Comparison of ENCODE assay signal across 11 cellular contexts in the genomic region with DNA sequence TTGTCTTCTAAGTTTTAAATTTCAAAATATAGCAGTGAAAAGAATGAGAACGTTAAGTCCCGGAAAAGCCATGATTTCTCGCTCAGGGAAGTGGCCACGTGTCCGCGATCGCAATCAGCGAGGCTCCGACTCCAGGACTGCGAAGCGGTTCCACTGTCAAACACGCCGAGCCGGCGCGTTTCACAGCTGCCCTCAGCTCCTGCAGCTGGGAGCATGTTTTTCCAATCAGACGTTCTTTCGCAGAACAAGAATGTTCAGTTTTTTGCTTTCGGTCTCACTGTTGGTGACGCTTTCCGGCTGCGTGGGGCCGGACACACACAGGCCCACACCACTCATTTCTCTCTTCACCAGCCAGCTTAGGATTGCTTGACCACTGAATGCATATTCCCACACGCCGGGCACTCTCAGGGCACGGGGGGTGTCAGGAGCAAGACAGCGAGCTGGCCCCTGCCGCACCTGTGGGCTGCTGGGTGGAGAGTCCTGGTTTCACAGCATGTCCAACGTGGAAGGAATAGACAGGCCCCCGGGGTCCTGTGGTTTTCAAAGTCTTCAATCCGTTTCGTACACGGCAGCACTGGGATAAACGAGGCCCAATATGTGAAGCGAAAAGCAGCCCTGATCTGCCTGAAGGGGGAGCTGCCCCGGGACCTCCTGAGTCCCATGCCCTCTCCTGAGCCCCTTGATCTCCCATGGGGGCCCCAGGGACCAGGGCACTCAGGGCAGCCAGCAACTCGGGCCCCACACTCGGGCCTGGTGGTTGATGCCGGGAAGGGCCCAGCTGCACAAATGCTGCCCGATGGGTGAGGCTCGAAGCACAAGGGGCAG. TPM values are rescaled to one million over a fixed set of nuclear protein-coding genes. Genes with fewer than 3 reads are reported as not detected.
DNase-seq lines count a peak whose midpoint lies in the region; ATAC-seq and TF ChIP-seq lines count a peak whose summit lies in the region.
"Had no signal": no experiment of that assay in that cellular context is flagged by ENCODE, and none has a peak within 500 bp of the region (broad histone marks: within the 10 kb centered on the region; RNA-seq: fewer than 3 reads in every experiment).

No MANE protein-coding gene starts in this region.

- peak overlapping the region; percentile 19 for H2AFZ ChIP-seq in IMR-90 (replicated peaks; ENCODE audit: low read length, poor library complexity)

- no peaks in the 10 kb centered on the region for H3K4me1 Mint-ChIP-seq in activated CD4-positive, alpha-beta T cell treated with anti-CD3 and anti-CD28 coated beads, Interleukin-2, amount 10 ng/mL, durations not matched to agents 7 days and 5 days

- no peak for ATAC-seq in IMR-90 (ENCODE audit: low read depth)
- peak; percentile 31 to 47 for ATAC-seq in lower lobe of right lung

- H3K56ac ChIP-seq in IMR-90 (ENCODE audit: extremely low read depth, insufficient read depth, low read length) = no peak overlapping the region

- dilution Hi-C loops in IMR-90 (cut with HindIII; ENCODE audit: low sequenced_read_pairs, unreplicated experiment) = no loop called here

- no peak overlapping the region for H3K23ac ChIP-seq in IMR-90 (ENCODE audit: low read depth, low read length)

- no peaks in the 10 kb centered on the region for H3K9me3 Mint-ChIP-seq in activated CD4-positive, alpha-beta T cell treated with anti-CD3 and anti-CD28 coated beads, Interleukin-2, amount 10 ng/mL, durations not matched to agents 7 days and 5 days
- H3K9me3 Mint-ChIP-seq: activated naive CD8-positive, alpha-beta T cell treated with anti-CD3 and anti-CD28 coated beads, Interleukin-2, amount 10 ng/mL, durations not matched to agents 7 days and 5 days had no signal

- H2BK120ac ChIP-seq in IMR-90 (ENCODE audit: low read depth, low read length) = no peak overlapping the region

- intact Hi-C loops in IMR-90 (cut with micrococcal nuclease) = no loop called here
- intact Hi-C loops in esophagus muscularis mucosa (cut with DNase I) = no loop called here
- intact Hi-C loops in lower lobe of right lung (cut with DNase I) = no loop called here

- no peaks in the 10 kb centered on the region for H3K27me3 ChIP-seq in IMR-90 (ENCODE audit: control insufficient read depth, insufficient read depth, low read length)
- no peaks in the 10 kb centered on the region for H3K27me3 ChIP-seq in esophagus muscularis mucosa
- H3K27me3 ChIP-seq in lower lobe of right lung (ENCODE audit: low read depth) = no peaks in the 10 kb centered on the region
- H3K27me3 ChIP-seq in stomach smooth muscle (ENCODE audit: control insufficient read depth in 1 of 2, insufficient read depth in 2 of 2, low read length in 2 of 2) = peaks cover 0 to 2% of the 10 kb centered on the region in 2 donors

- H3K79me1 ChIP-seq in IMR-90 (ENCODE audit: low read depth in 1 of 2, low read length in 2 of 2) = no peaks in the 10 kb centered on the region

- H3K9ac ChIP-seq in IMR-90 (ENCODE audit: low read depth, low read length) (no peak overlapping the region), stomach smooth muscle (ENCODE audit: low read length in 2 of 2) (no peak overlapping the region)

- H4K5ac ChIP-seq in IMR-90 (ENCODE audit: low read depth, low read length) = no peak overlapping the region

- in situ Hi-C loops in IMR-90 (cut with MboI; ENCODE audit: low sequenced_read_pairs) = no loop called here

- peak overlapping the region; percentile 19; the same call in 1 of the 2 replicates for H4K91ac ChIP-seq in IMR-90 (ENCODE audit: insufficient read depth, low read depth, low read length)

- POLR2A ChIA-PET in IMR-90 (lab: Charles Lee; ENCODE audit: unreplicated experiment) = no interaction called here
- POLR2A ChIA-PET in activated CD4-positive, alpha-beta T cell treated with anti-CD3 and anti-CD28 coated beads, Interleukin-2, amount 10 ng/mL, durations not matched to agents 7 days and 5 days (lab: Charles Lee) = no interaction called here

- no peak overlapping the region for H3K27ac Mint-ChIP-seq in activated CD4-positive, alpha-beta T cell treated with anti-CD3 and anti-CD28 coated beads, Interleukin-2, amount 10 ng/mL, durations not matched to agents 7 days and 5 days
- H3K27ac Mint-ChIP-seq: activated naive CD8-positive, alpha-beta T cell treated with anti-CD3 and anti-CD28 coated beads, Interleukin-2, amount 10 ng/mL, durations not matched to agents 7 days and 5 days had no signal

- no peak overlapping the region for H2BK5ac ChIP-seq in IMR-90 (ENCODE audit: low read depth, low read length, poor library complexity, severe bottlenecking)

- H3K4me3 ChIP-seq in IMR-90 (ENCODE audit: insufficient read depth, low read depth, low read length) = no peak overlapping the region
- H3K4me3 ChIP-seq in esophagus muscularis mucosa = no peak overlapping the region
- H3K4me3 ChIP-seq in lower lobe of right lung = no peak overlapping the region
- no peak overlapping the region for H3K4me3 ChIP-seq in stomach smooth muscle (ENCODE audit: low read length in 2 of 2)

- H3K4ac ChIP-seq in IMR-90 (ENCODE audit: low read depth, low read length) = no peak overlapping the region

- no peak overlapping the region for H3K4me2 ChIP-seq in IMR-90 (ENCODE audit: low read depth, low read length)

- BruUV-seq in IMR-90 (replicated peaks; lab: Mats Ljungman, UMichigan) = no TSS peak

- H3K4me3 Mint-ChIP-seq in activated CD4-positive, alpha-beta T cell treated with anti-CD3 and anti-CD28 coated beads, Interleukin-2, amount 10 ng/mL, durations not matched to agents 7 days and 5 days = no peak overlapping the region
- H3K4me3 Mint-ChIP-seq: activated naive CD8-positive, alpha-beta T cell treated with anti-CD3 and anti-CD28 coated beads, Interleukin-2, amount 10 ng/mL, durations not matched to agents 7 days and 5 days had no signal

- no peak overlapping the region for H2BK20ac ChIP-seq in IMR-90 (ENCODE audit: low read depth, low read length)

- TF ChIP-seq POLR2A in IMR-90 (IDR thresholded peaks at IDR 0.05; ENCODE audit: low read depth, low read length) (no peak), esophagus muscularis mucosa (IDR thresholded peaks at IDR 0.05; ENCODE audit: low read depth) (no peak)

- 78% methylated on average over 29 of the region's 41 CpGs; no CpG with 5 or more reads in 1 of the 2 experiments for WGBS in IMR-90 (ENCODE audit: extremely low coverage in 2 of 2, insufficient read length in 1 of 2), 2 experiments
- 68% methylated on average over 36 of the region's 41 CpGs for WGBS in esophagus muscularis mucosa

- H2AK9ac ChIP-seq in IMR-90 (replicated peaks; ENCODE audit: low read depth, low read length, poor library complexity) = no peak overlapping the region

- TF ChIP-seq CTCF in IMR-90 (conservative IDR thresholded peaks at IDR 0.05; ENCODE audit: low read depth, low read length) = 0 out of 2 replicates have a peak, but pooled peaks have one; percentile 4
- no peak for TF ChIP-seq CTCF in esophagus muscularis mucosa (IDR thresholded peaks at IDR 0.05)
- TF ChIP-seq CTCF in lower lobe of right lung (IDR thresholded peaks at IDR 0.05) = no peak

- H2BK15ac ChIP-seq in IMR-90 (ENCODE audit: low read depth, low read length) = no peak overlapping the region; the same call in 2 of the 3 replicates

- no peaks in the 10 kb centered on the region for H4K20me1 ChIP-seq in IMR-90 (ENCODE audit: insufficient read depth, low read length)

- H3K36me3 ChIP-seq in IMR-90 (ENCODE audit: control insufficient read depth, insufficient read depth, low read length) (no peaks in the 10 kb centered on the region), esophagus muscularis mucosa (no peaks in the 10 kb centered on the region), lower lobe of right lung (no peaks in the 10 kb centered on the region), stomach smooth muscle (ENCODE audit: control insufficient read depth in 2 of 2, insufficient read depth in 2 of 2, low read length in 2 of 2) (no peaks in the 10 kb centered on the region)

- CTCF ChIA-PET in IMR-90 (lab: Yijun Ruan, JAX) = no interaction called here
- CTCF ChIA-PET in activated CD4-positive, alpha-beta T cell treated with anti-CD3 and anti-CD28 coated beads, Interleukin-2, amount 10 ng/mL, durations not matched to agents 7 days and 5 days (lab: Charles Lee) = no interaction called here

- no peak for TF ChIP-seq EP300 in esophagus muscularis mucosa (IDR thresholded peaks at IDR 0.05)

- H3K9me3 ChIP-seq in IMR-90 (ENCODE audit: control insufficient read depth, insufficient read depth, low read length) = no peaks in the 10 kb centered on the region
- H3K9me3 ChIP-seq in esophagus muscularis mucosa = no peaks in the 10 kb centered on the region
- no peaks in the 10 kb centered on the region for H3K9me3 ChIP-seq in lower lobe of right lung
- no peaks in the 10 kb centered on the region for H3K9me3 ChIP-seq in stomach smooth muscle (ENCODE audit: control insufficient read depth in 2 of 2, low read length in 2 of 2)

- H2AK5ac ChIP-seq in IMR-90 (ENCODE audit: low read depth, low read length) = peak overlapping the region; percentile 74

- no peak for TF ChIP-seq RAD21 in IMR-90 (IDR thresholded peaks at IDR 0.05; ENCODE audit: low read length)

- H4K8ac ChIP-seq in IMR-90 (ENCODE audit: low read depth in 2 of 2, low read length in 2 of 2) = no peak overlapping the region

- H3K4me1 ChIP-seq in IMR-90 (ENCODE audit: control insufficient read depth, insufficient read depth, low read length) (peaks cover 7% of the 10 kb centered on the region; the same call in 1 of the 2 replicates), esophagus muscularis mucosa (peaks cover 30 to 53% (median 38%) of the 10 kb centered on the region in 4 donors), lower lobe of right lung (peaks cover 10% of the 10 kb centered on the region), stomach smooth muscle (ENCODE audit: control insufficient read depth, insufficient read depth, low read length) (peaks cover 2% of the 10 kb centered on the region)

- peaks cover 19% of the 10 kb centered on the region for H3K27me3 Mint-ChIP-seq in activated CD4-positive, alpha-beta T cell treated with anti-CD3 and anti-CD28 coated beads, Interleukin-2, amount 10 ng/mL, durations not matched to agents 7 days and 5 days

- H3K14ac ChIP-seq in IMR-90 (replicated peaks; ENCODE audit: low read depth, low read length) = no peak overlapping the region

- H3K9me1 ChIP-seq in IMR-90 (ENCODE audit: insufficient read depth, low read length) = peaks cover 10% of the 10 kb centered on the region

- H3K27ac ChIP-seq in IMR-90 (ENCODE audit: insufficient read depth, low read length) = no peak overlapping the region
- H3K27ac ChIP-seq in esophagus muscularis mucosa (replicated peaks in 1 of 4) = peak overlapping the region; percentile 71 to 80 (median 76)
- peak overlapping the region; percentile 56 for H3K27ac ChIP-seq in lower lobe of right lung
- peak overlapping the region; percentile 24 for H3K27ac ChIP-seq in stomach smooth muscle (ENCODE audit: low read length)

- H3K36me3 Mint-ChIP-seq in activated CD4-positive, alpha-beta T cell treated with anti-CD3 and anti-CD28 coated beads, Interleukin-2, amount 10 ng/mL, durations not matched to agents 7 days and 5 days (ENCODE audit: low read depth) = no peaks in the 10 kb centered on the region
- H3K36me3 Mint-ChIP-seq: activated naive CD8-positive, alpha-beta T cell treated with anti-CD3 and anti-CD28 coated beads, Interleukin-2, amount 10 ng/mL, durations not matched to agents 7 days and 5 days had no signal

- no peak overlapping the region for H3K18ac ChIP-seq in IMR-90 (ENCODE audit: low read depth, low read length)

- DNase-seq in IMR-90 (no peak), esophagus muscularis mucosa (ENCODE audit: extremely low spot score) (no peak), lower lobe of right lung (peak; percentile 52), DMS79 treated with DMSO at 0.1 percent for 48 hours (lab: John Stamatoyannopoulos, UW) (no peak), SKM-1 (lab: John Stamatoyannopoulos, UW; ENCODE audit: unreplicated experiment) (no peak), NCI-H345 treated with DMSO at 0.1 percent for 48 hours (lab: John Stamatoyannopoulos, UW; ENCODE audit: unreplicated experiment) (no peak)
- DNase-seq in activated CD4-positive, alpha-beta T cell treated with anti-CD3 and anti-CD28 coated beads, Interleukin-2, amount 10 ng/mL, durations not matched to agents 7 days and 5 days = no peak
- DNase-seq: activated naive CD8-positive, alpha-beta T cell treated with anti-CD3 and anti-CD28 coated beads, Interleukin-2, amount 10 ng/mL, durations not matched to agents 7 days and 5 days; NCI-H526; stimulated activated CD4-positive, alpha-beta T cell treated with anti-CD3 and anti-CD28 coated beads, Interleukin-4, amount 100 ng/mL, for 24 hours had no signal

RNA-seq across cellular contexts. Expression of a gene that starts 47.3 kb away (rescaled TPM):
- total RNA-seq in IMR-90 (2012; rRNA removed) (4.3 and 6.7 TPM in 2 replicates), esophagus muscularis mucosa (100 to 1,000 TPM in 3 of 4 donors, 10 to 100 TPM in 1; 97.7 to 173 (median 110) TPM), lower lobe of right lung (45.1 TPM)
- 46.7 and 52.6 TPM in 2 replicates for polyA plus RNA-seq in IMR-90 (2012; rRNA removed)
- polyA plus RNA-seq in IMR-90 (2012; cell fraction: cytosol; rRNA removed) = 66.0 and 124 TPM in 2 replicates
- 136 and 394 TPM in 2 replicates for polyA plus RNA-seq in IMR-90 (2012; cell fraction: nucleus; rRNA removed; ENCODE audit: low replicate concordance)
- total RNA-seq in activated CD4-positive, alpha-beta T cell treated with anti-CD3 and anti-CD28 coated beads, Interleukin-2, amount 10 ng/mL, durations not matched to agents 7 days and 5 days = 1 to 10 TPM; 2.8 to 3.1 TPM
